In the genomic region with DNA sequence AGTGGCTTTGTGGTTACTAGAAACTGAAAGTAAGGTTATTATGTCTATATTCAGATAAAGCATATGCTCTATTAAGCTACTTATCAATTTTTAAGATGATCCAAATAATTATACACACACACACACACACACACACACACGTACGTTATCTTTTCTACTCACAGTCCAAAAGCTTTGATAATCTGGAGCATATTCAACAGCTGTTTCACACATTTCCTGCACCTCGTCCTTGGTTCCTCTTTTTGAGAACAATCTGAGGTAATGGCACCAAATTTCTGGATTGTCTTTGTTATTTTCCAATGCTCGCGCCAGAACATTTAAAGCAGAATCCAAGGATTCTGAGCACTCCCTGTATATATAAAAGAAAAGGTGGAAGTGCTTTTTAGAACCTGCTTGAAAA, we compare ENCODE assay signal across 2 cellular contexts.
TF ChIP-seq lines count a peak whose summit lies in the region.

No MANE protein-coding gene starts in this region.

TF ChIP-seq in SK-N-SH, 30 proteins besides CTCF, POLR2A, EP300 and RAD21 (continued from another document):
- TF ChIP-seq SIN3A (IDR thresholded peaks at IDR 0.05; ENCODE audit: borderline replicate concordance, low read depth, low read length) (no peak), RFX5 (IDR thresholded peaks at IDR 0.05; ENCODE audit: low read length) (no peak), POLR2AphosphoS5 (IDR thresholded peaks at IDR 0.05; ENCODE audit: low read depth, low read length) (no peak)
- TF ChIP-seq, protein P1, sequence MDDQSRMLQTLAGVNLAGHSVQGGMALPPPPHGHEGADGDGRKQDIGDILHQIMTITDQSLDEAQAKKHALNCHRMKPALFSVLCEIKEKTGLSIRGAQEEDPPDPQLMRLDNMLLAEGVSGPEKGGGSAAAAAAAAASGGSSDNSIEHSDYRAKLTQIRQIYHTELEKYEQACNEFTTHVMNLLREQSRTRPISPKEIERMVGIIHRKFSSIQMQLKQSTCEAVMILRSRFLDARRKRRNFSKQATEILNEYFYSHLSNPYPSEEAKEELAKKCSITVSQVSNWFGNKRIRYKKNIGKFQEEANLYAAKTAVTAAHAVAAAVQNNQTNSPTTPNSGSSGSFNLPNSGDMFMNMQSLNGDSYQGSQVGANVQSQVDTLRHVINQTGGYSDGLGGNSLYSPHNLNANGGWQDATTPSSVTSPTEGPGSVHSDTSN (IDR thresholded peaks at IDR 0.05) = no peak
- TF ChIP-seq, protein P2, sequence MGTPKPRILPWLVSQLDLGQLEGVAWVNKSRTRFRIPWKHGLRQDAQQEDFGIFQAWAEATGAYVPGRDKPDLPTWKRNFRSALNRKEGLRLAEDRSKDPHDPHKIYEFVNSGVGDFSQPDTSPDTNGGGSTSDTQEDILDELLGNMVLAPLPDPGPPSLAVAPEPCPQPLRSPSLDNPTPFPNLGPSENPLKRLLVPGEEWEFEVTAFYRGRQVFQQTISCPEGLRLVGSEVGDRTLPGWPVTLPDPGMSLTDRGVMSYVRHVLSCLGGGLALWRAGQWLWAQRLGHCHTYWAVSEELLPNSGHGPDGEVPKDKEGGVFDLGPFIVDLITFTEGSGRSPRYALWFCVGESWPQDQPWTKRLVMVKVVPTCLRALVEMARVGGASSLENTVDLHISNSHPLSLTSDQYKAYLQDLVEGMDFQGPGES (IDR thresholded peaks at IDR 0.05; ENCODE audit: low read depth, low read length) = no peak

TF ChIP-seq in SK-N-SH treated with all-trans-retinoic acid at 6 μM for 48 hours, 23 proteins besides CTCF, POLR2A, EP300 and RAD21 (continued from another document):
- TF ChIP-seq RARB (CRISPR knock-in tag; IDR thresholded peaks at IDR 0.05) (no peak), ZNF8 (CRISPR knock-in tag; IDR thresholded peaks at IDR 0.05) (no peak), ISL1 (CRISPR knock-in tag; IDR thresholded peaks at IDR 0.05) (no peak), ESRRG (CRISPR knock-in tag; IDR thresholded peaks at IDR 0.05) (no peak), ZFP3 (CRISPR knock-in tag; IDR thresholded peaks at IDR 0.05) (no peak)
- TF ChIP-seq, protein P3, sequence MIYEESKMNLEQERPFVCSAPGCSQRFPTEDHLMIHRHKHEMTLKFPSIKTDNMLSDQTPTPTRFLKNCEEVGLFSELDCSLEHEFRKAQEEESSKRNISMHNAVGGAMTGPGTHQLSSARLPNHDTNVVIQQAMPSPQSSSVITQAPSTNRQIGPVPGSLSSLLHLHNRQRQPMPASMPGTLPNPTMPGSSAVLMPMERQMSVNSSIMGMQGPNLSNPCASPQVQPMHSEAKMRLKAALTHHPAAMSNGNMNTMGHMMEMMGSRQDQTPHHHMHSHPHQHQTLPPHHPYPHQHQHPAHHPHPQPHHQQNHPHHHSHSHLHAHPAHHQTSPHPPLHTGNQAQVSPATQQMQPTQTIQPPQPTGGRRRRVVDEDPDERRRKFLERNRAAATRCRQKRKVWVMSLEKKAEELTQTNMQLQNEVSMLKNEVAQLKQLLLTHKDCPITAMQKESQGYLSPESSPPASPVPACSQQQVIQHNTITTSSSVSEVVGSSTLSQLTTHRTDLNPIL (CRISPR knock-in tag; IDR thresholded peaks at IDR 0.05; ENCODE audit: low read depth) = no peak
